In the genomic region with DNA sequence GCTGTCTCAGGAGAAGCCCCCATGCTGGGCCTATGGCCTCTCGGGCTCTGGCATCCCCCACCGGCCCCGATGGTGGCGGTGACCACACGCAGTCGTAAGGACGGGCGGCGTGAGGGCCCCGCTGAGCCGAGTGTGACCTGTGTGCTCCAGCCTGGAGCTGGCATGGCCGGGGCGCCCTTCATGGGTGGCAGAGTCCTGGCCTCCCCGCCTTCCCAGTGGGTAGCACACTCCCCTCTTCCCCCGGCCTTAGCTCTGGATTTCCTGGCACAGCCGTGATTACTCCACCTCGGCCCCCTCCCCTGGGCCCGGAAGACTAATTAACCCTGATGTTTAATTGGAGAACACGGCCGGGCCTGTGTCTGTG, we compare ENCODE assay signal across 15 cellular contexts. TPM values are rescaled to one million over a fixed set of nuclear protein-coding genes. Genes with fewer than 3 reads are reported as not detected.
DNase-seq lines count a peak whose midpoint lies in the region; ATAC-seq and TF ChIP-seq lines count a peak whose summit lies in the region.
"Had no signal": no experiment of that assay in that cellular context is flagged by ENCODE, and none has a peak within 500 bp of the region (broad histone marks: within the 10 kb centered on the region; RNA-seq: fewer than 3 reads in every experiment).

No MANE protein-coding gene starts in this region.

- TF ChIP-seq CTCF in BE2C (IDR thresholded peaks at IDR 0.05; ENCODE audit: low read depth, low read length): no peak
- TF ChIP-seq CTCF in gastroesophageal sphincter (IDR thresholded peaks at IDR 0.05): no peak
- no peak for TF ChIP-seq CTCF in ovary (IDR thresholded peaks at IDR 0.05)

- no peak for ATAC-seq in gastroesophageal sphincter
- ATAC-seq in GM21390 (IDR thresholded peaks at IDR 0.05; ENCODE audit: unreplicated experiment): no peak

- in situ Hi-C loops in ACHN (cut with HindIII; ENCODE audit: low pct_ligation_motif_present, low pct_unique_long_range_greater_than_20kb, low sequenced_read_pairs): no loop called here

- intact Hi-C loops in ovary (cut with DNase I): no loop called here
- intact Hi-C loops in activated CD4-positive, alpha-beta T cell treated with anti-CD3 and anti-CD28 coated beads, Interleukin-2, amount 10 ng/mL, durations not matched to agents 24 days and 14 days (cut with micrococcal nuclease): no loop called here

- H3K4me1 ChIP-seq in BE2C (peaks cover 62% of the 10 kb centered on the region), BLaER1 (peaks cover 86% of the 10 kb centered on the region), gastroesophageal sphincter (peaks cover 2 to 51% (median 6%) of the 10 kb centered on the region in 3 donors), ovary (ENCODE audit: insufficient read depth) (peaks cover 10% of the 10 kb centered on the region)

- TF ChIP-seq EP300 in gastroesophageal sphincter (IDR thresholded peaks at IDR 0.05) (no peak), ovary (IDR thresholded peaks at IDR 0.05) (no peak)

- no peak overlapping the region for H3K4me3 Mint-ChIP-seq in activated CD4-positive, alpha-beta T cell treated with anti-CD3 and anti-CD28 coated beads, Interleukin-2, amount 10 ng/mL, durations not matched to agents 24 days and 14 days

- no peak overlapping the region for H3K27ac Mint-ChIP-seq in activated CD4-positive, alpha-beta T cell treated with anti-CD3 and anti-CD28 coated beads, Interleukin-2, amount 10 ng/mL, durations not matched to agents 24 days and 14 days

- H3K4me1 Mint-ChIP-seq in activated CD4-positive, alpha-beta T cell treated with anti-CD3 and anti-CD28 coated beads, Interleukin-2, amount 10 ng/mL, durations not matched to agents 24 days and 14 days: no peaks in the 10 kb centered on the region

- H3K36me3 ChIP-seq in BE2C: peaks cover 1% of the 10 kb centered on the region
- peaks cover 7% of the 10 kb centered on the region; the same call in 1 of the 2 replicates for H3K36me3 ChIP-seq in BLaER1
- H3K36me3 ChIP-seq in gastroesophageal sphincter: peaks cover 0 to 2% of the 10 kb centered on the region in 2 donors
- H3K36me3 ChIP-seq in ovary: no peaks in the 10 kb centered on the region

- no peaks in the 10 kb centered on the region for H4K20me1 ChIP-seq in BLaER1

- H3K9me3 Mint-ChIP-seq in activated CD4-positive, alpha-beta T cell treated with anti-CD3 and anti-CD28 coated beads, Interleukin-2, amount 10 ng/mL, durations not matched to agents 24 days and 14 days: no peaks in the 10 kb centered on the region

- TF ChIP-seq POLR2A in gastroesophageal sphincter (IDR thresholded peaks at IDR 0.05): no peak
- TF ChIP-seq POLR2A in ovary (IDR thresholded peaks at IDR 0.05): no peak

- H3K9me3 ChIP-seq in BE2C: no peaks in the 10 kb centered on the region
- H3K9me3 ChIP-seq in BLaER1: no peaks in the 10 kb centered on the region
- H3K9me3 ChIP-seq in gastroesophageal sphincter: no peaks in the 10 kb centered on the region
- H3K9me3 ChIP-seq in ovary: no peaks in the 10 kb centered on the region

- H3K4me2 ChIP-seq in BLaER1: peak overlapping the region; percentile 99

- H3K4me3 ChIP-seq in BE2C (ENCODE audit: low read depth, low read length): no peak overlapping the region
- no peak overlapping the region for H3K4me3 ChIP-seq in BLaER1
- H3K4me3 ChIP-seq in gastroesophageal sphincter: no peak overlapping the region
- no peak overlapping the region for H3K4me3 ChIP-seq in ovary

- H3K27ac ChIP-seq in BLaER1 (peak overlapping the region; percentile 58; the same call in 1 of the 2 replicates), gastroesophageal sphincter (peak overlapping the region in 3 of 4 donors; percentile 37 to 94 (median 91)), ovary (no peak overlapping the region)

- WGBS in gastroesophageal sphincter (ENCODE audit: low coverage in 1 of 2), 2 donors: no CpG with 5 or more reads among the region's 20 CpGs
- 47 to 53% (median 50%) methylated on average over 9 to 20 of the region's 20 CpGs for WGBS in ovary, 3 donors

- peak overlapping the region; percentile 41; the same call in 1 of the 2 replicates for H3K9ac ChIP-seq in BLaER1

- no peaks in the 10 kb centered on the region for H3K36me3 Mint-ChIP-seq in activated CD4-positive, alpha-beta T cell treated with anti-CD3 and anti-CD28 coated beads, Interleukin-2, amount 10 ng/mL, durations not matched to agents 24 days and 14 days (ENCODE audit: low read depth)

- H3K27me3 ChIP-seq in BE2C (no peaks in the 10 kb centered on the region), BLaER1 (no peaks in the 10 kb centered on the region), gastroesophageal sphincter (no peaks in the 10 kb centered on the region), ovary (no peaks in the 10 kb centered on the region)

- DNase-seq in BE2C (peak; percentile 32), ovary (peak in 3 of 5 donors; percentile 15 to 38 (median 15)), ACHN (no peak)
- DNase-seq in activated CD4-positive, alpha-beta T cell treated with anti-CD3 and anti-CD28 coated beads, Interleukin-2, amount 10 ng/mL, durations not matched to agents 24 days and 14 days: no peak
- DNase-seq: activated CD4-positive, alpha-beta T cell treated with anti-CD3 and anti-CD28 coated beads for 4 hours; cerebellar nuclear complex; HCEC 1CT; hypothalamus; NCI-H1436 treated with DMSO at 0.1 percent for 48 hours; OCI-M1; stimulated activated CD4-positive, alpha-beta T cell treated with anti-CD3 and anti-CD28 coated beads, Interleukin-2, amount 100 ng/mL, for 24 hours; T1000 had no signal

- H3K27me3 Mint-ChIP-seq in activated CD4-positive, alpha-beta T cell treated with anti-CD3 and anti-CD28 coated beads, Interleukin-2, amount 10 ng/mL, durations not matched to agents 24 days and 14 days: no peaks in the 10 kb centered on the region

RNA-seq across cellular contexts. Expression of a gene that starts 44.6 kb away (rescaled TPM):
- 105 TPM for polyA plus RNA-seq in BE2C (2012; ENCODE audit: insufficient read depth, insufficient read length, low read depth)
- total RNA-seq in gastroesophageal sphincter (10 to 100 TPM; 15.7 to 53.9 (median 36.4) TPM), ovary (10 to 100 TPM in 6 of 7 donors, 1 to 10 TPM in 1; 5.6 to 24.1 (median 17.2) TPM)
- polyA plus RNA-seq in ovary: 10 to 100 TPM in 1 of 2 donors, 1 to 10 TPM in 1; 5.6 to 14.0 TPM
- 74.6 and 80.8 TPM in 2 replicates for total RNA-seq in activated CD4-positive, alpha-beta T cell treated with anti-CD3 and anti-CD28 coated beads, Interleukin-2, amount 10 ng/mL, durations not matched to agents 24 days and 14 days

Comparison
In these comparisons a context has a peak if more than half of its experiments do, and no peak if none do; other contexts are left out.
1. DNase-seq: peak in BE2C (single experiment) and ovary (3 of 5); none in activated CD4-positive, alpha-beta T cell treated with anti-CD3 and anti-CD28 coated beads, Interleukin-2, amount 10 ng/mL, durations not matched to agents 24 days and 14 days (single experiment) and ACHN (single experiment).
2. H3K27ac ChIP-seq: peak in BLaER1 (single experiment) and gastroesophageal sphincter (3 of 4); none in ovary (0 of 2).